In genomic region chr19:29549105-29550070, GRCh38 we compare ENCODE assay signal across 19 cellular contexts. TPM values are rescaled to one million over a fixed set of nuclear protein-coding genes. Genes with fewer than 3 reads are reported as not detected.
DNase-seq lines count a peak whose midpoint lies in the region; ATAC-seq and TF ChIP-seq lines count a peak whose summit lies in the region.
"Had no signal": no experiment of that assay in that cellular context is flagged by ENCODE, and none has a peak within 500 bp of the region (broad histone marks: within the 10 kb centered on the region; RNA-seq: fewer than 3 reads in every experiment).

No MANE protein-coding gene starts in this region.

- intact Hi-C loops in sigmoid colon (cut with DNase I): no loop called here

- H3K27ac Mint-ChIP-seq in activated T-cell treated with anti-CD3 and anti-CD28 coated beads, Interleukin-2, amount 50 U/mL, for 24 hours: no peak overlapping the region
- no peak overlapping the region for H3K27ac Mint-ChIP-seq in activated T-cell treated with anti-CD3 and anti-CD28 coated beads, Interleukin-2, amount 50 U/mL, for 72 hours

- H3K4me3 ChIP-seq in sigmoid colon: no peak overlapping the region

- H3K27me3 Mint-ChIP-seq in activated T-cell treated with anti-CD3 and anti-CD28 coated beads, Interleukin-2, amount 50 U/mL, for 24 hours: peaks cover 37% of the 10 kb centered on the region
- peaks cover 30% of the 10 kb centered on the region for H3K27me3 Mint-ChIP-seq in activated T-cell treated with anti-CD3 and anti-CD28 coated beads, Interleukin-2, amount 50 U/mL, for 72 hours (ENCODE audit: low read depth)

- CTCF ChIA-PET in RWPE1 (lab: Yijun Ruan, JAX): no interaction called here

- no peaks in the 10 kb centered on the region for H3K4me1 Mint-ChIP-seq in activated T-cell treated with anti-CD3 and anti-CD28 coated beads, Interleukin-2, amount 50 U/mL, for 24 hours (ENCODE audit: low read depth)
- H3K4me1 Mint-ChIP-seq in activated T-cell treated with anti-CD3 and anti-CD28 coated beads, Interleukin-2, amount 50 U/mL, for 72 hours (ENCODE audit: low read depth): no peaks in the 10 kb centered on the region

- 73 to 74% methylated on average over 9 of the region's 9 CpGs for WGBS in sigmoid colon, 2 donors

- POLR2A ChIA-PET in RWPE1 (lab: Yijun Ruan, JAX; ENCODE audit: low non-redundant PET): no interaction called here

- no peak for TF ChIP-seq POLR2A in sigmoid colon (IDR thresholded peaks at IDR 0.05)

- H3K27me3 ChIP-seq in sigmoid colon: peaks cover 0 to 7% (median 0%) of the 10 kb centered on the region in 3 donors

- H3K36me3 ChIP-seq in sigmoid colon: no peaks in the 10 kb centered on the region

- ATAC-seq in activated T-cell treated with anti-CD3 and anti-CD28 coated beads, Interleukin-2, amount 50 U/mL, for 72 hours (replicated peaks in 1 of 2): no peak
- ATAC-seq in HG02840 (IDR thresholded peaks at IDR 0.05; ENCODE audit: low FRiP score, unreplicated experiment): no peak
- no peak for ATAC-seq in HG02870 (IDR thresholded peaks at IDR 0.05; ENCODE audit: unreplicated experiment)
- ATAC-seq: PC-3 had no signal

- H3K27ac ChIP-seq in sigmoid colon: no peak overlapping the region
- no peak overlapping the region for H3K27ac ChIP-seq in RWPE1
- H3K27ac ChIP-seq: 22Rv1 had no signal

- TF ChIP-seq CTCF in sigmoid colon (IDR thresholded peaks at IDR 0.05) (no peak), RWPE1 (conservative IDR thresholded peaks at IDR 0.05; ENCODE audit: low read depth) (no peak)

- no peaks in the 10 kb centered on the region for H3K36me3 Mint-ChIP-seq in activated T-cell treated with anti-CD3 and anti-CD28 coated beads, Interleukin-2, amount 50 U/mL, for 24 hours (ENCODE audit: low read depth)
- peaks cover 6 to 7% of the 10 kb centered on the region in 2 donors for H3K36me3 Mint-ChIP-seq in activated T-cell treated with anti-CD3 and anti-CD28 coated beads, Interleukin-2, amount 50 U/mL, for 72 hours (ENCODE audit: insufficient read depth in 2 of 2)

- no peak overlapping the region for H3K4me3 Mint-ChIP-seq in activated T-cell treated with anti-CD3 and anti-CD28 coated beads, Interleukin-2, amount 50 U/mL, for 24 hours
- H3K4me3 Mint-ChIP-seq in activated T-cell treated with anti-CD3 and anti-CD28 coated beads, Interleukin-2, amount 50 U/mL, for 72 hours: no peak overlapping the region

- H3K4me1 ChIP-seq in sigmoid colon: no peaks in the 10 kb centered on the region

- peaks cover 0 to 5% (median 2%) of the 10 kb centered on the region in 4 donors for H3K9me3 ChIP-seq in sigmoid colon

- no peak for TF ChIP-seq EP300 in sigmoid colon (IDR thresholded peaks at IDR 0.05)

- peaks cover 11% of the 10 kb centered on the region for H3K9me3 Mint-ChIP-seq in activated T-cell treated with anti-CD3 and anti-CD28 coated beads, Interleukin-2, amount 50 U/mL, for 24 hours
- peaks cover 6 to 15% of the 10 kb centered on the region in 2 donors for H3K9me3 Mint-ChIP-seq in activated T-cell treated with anti-CD3 and anti-CD28 coated beads, Interleukin-2, amount 50 U/mL, for 72 hours

- DNase-seq in activated T-cell treated with anti-CD3 and anti-CD28 coated beads, Interleukin-2, amount 50 U/mL, for 24 hours: peak; percentile 11
- no peak for DNase-seq in activated T-cell treated with anti-CD3 and anti-CD28 coated beads, Interleukin-2, amount 50 U/mL, for 72 hours
- DNase-seq in islet precursor cell (peak; percentile 45), sigmoid colon (peak; percentile 34), RWPE1 (ENCODE audit: low spot score) (no peak), amygdala (lab: John Stamatoyannopoulos, UW) (no peak)
- DNase-seq: DMS53, GDM1, Kasumi-1, NCI-H1694, NCI-H446 treated with DMSO at 0.1 percent for 48 hours, NCI-H526 treated with DMSO at 0.1 percent for 48 hours, PC-3, SHP77 had no signal

RNA-seq across cellular contexts. Expression of gene VSTM2B, which starts 23.6 kb away (rescaled TPM):
- total RNA-seq in activated T-cell treated with anti-CD3 and anti-CD28 coated beads, Interleukin-2, amount 50 U/mL, for 72 hours: not detected
- total RNA-seq in sigmoid colon: under 1 TPM in 1 of 4 donors, not detected in 3; 0.41 TPM
- polyA plus RNA-seq in sigmoid colon: not detected
- total RNA-seq: MCF 10A, PC-3, RPMI7951 had no signal

RNA-seq across cellular contexts. Expression of gene POP4, which starts 56.7 kb away (rescaled TPM):
- 10 to 100 TPM; 62.6 to 65.3 TPM for total RNA-seq in activated T-cell treated with anti-CD3 and anti-CD28 coated beads, Interleukin-2, amount 50 U/mL, for 72 hours
- 10 to 100 TPM; 33.5 to 58.5 (median 52.1) TPM for total RNA-seq in sigmoid colon
- 100 to 1,000 TPM in 1 of 3 donors, 10 to 100 TPM in 2; 68.5 to 103 (median 92.1) TPM for polyA plus RNA-seq in sigmoid colon

Comparison
In these comparisons a context has a peak if more than half of its experiments do, and no peak if none do; other contexts are left out.
1. DNase-seq: peak in activated T-cell treated with anti-CD3 and anti-CD28 coated beads, Interleukin-2, amount 50 U/mL, for 24 hours (single experiment), islet precursor cell (single experiment) and sigmoid colon (single experiment); none in activated T-cell treated with anti-CD3 and anti-CD28 coated beads, Interleukin-2, amount 50 U/mL, for 72 hours (0 of 2), RWPE1 (single experiment) and amygdala (0 of 56).